Comparison of ENCODE assay signal across 8 cellular contexts in genomic region chr2:162123806-162124758, GRCh38. TPM values are rescaled to one million over a fixed set of nuclear protein-coding genes. Genes with fewer than 3 reads are reported as not detected.
DNase-seq lines count a peak whose midpoint lies in the region; ATAC-seq, FAIRE-seq and TF ChIP-seq lines count a peak whose summit lies in the region.

No MANE protein-coding gene starts in this region.

- H3K9me3 ChIP-seq in HepG2 (ENCODE audit: low read length), result no peaks in the 10 kb centered on the region

- H3K27ac Mint-ChIP-seq in activated naive CD8-positive, alpha-beta T cell treated with anti-CD3 and anti-CD28 coated beads, Interleukin-2, amount 10 ng/mL, durations not matched to agents 7 days and 5 days, result no peak overlapping the region
- no peak overlapping the region for H3K27ac Mint-ChIP-seq in activated naive CD8-positive, alpha-beta T cell treated with anti-CD3 and anti-CD28 coated beads for 36 hours
- no peak overlapping the region for H3K27ac Mint-ChIP-seq in T-helper 2 cell treated with Interferon-gamma antibody and Interleukin-4, amounts not matched to agents 5 μg/mL and 100 μg/mL, for 36 hours

- H3K4me1 Mint-ChIP-seq in activated naive CD8-positive, alpha-beta T cell treated with anti-CD3 and anti-CD28 coated beads, Interleukin-2, amount 10 ng/mL, durations not matched to agents 7 days and 5 days, result peaks cover 18% of the 10 kb centered on the region
- no peaks in the 10 kb centered on the region for H3K4me1 Mint-ChIP-seq in activated naive CD8-positive, alpha-beta T cell treated with anti-CD3 and anti-CD28 coated beads for 36 hours
- peaks cover 25% of the 10 kb centered on the region for H3K4me1 Mint-ChIP-seq in T-helper 2 cell treated with Interferon-gamma antibody and Interleukin-4, amounts not matched to agents 5 μg/mL and 100 μg/mL, for 36 hours (ENCODE audit: low read depth)

- TF ChIP-seq EP300 in HepG2 (IDR thresholded peaks at IDR 0.05; ENCODE audit: low read depth in 2 of 2, low read length in 2 of 2) (no peak), HepG2 (CRISPR knock-in tag; IDR thresholded peaks at IDR 0.05; ENCODE audit: borderline replicate concordance) (no peak)

- intact Hi-C loops in HepG2 (cut with micrococcal nuclease; ENCODE audit: unreplicated experiment), result loop anchor here (1.0 to 5.0 kb wide), 4 partner anchors 50 to 537 kb away; partner anchors contain the start of gene DPP4

- no TSS peak for BruUV-seq in HepG2 (replicated peaks; lab: Mats Ljungman, UMichigan)

- H3K9ac ChIP-seq in HepG2 (ENCODE audit: insufficient read depth, low read depth, low read length), result no peak overlapping the region

- H3K27me3 ChIP-seq in HepG2 (ENCODE audit: control insufficient read depth in 1 of 2, insufficient read depth in 2 of 2, low read length in 2 of 2), result no peaks in the 10 kb centered on the region; a peak in 1 of 5 replicates

- no peak for DNase-seq in activated naive CD8-positive, alpha-beta T cell treated with anti-CD3 and anti-CD28 coated beads, Interleukin-2, amount 10 ng/mL, durations not matched to agents 7 days and 5 days
- no peak for DNase-seq in activated naive CD8-positive, alpha-beta T cell treated with anti-CD3 and anti-CD28 coated beads for 36 hours
- DNase-seq in NCI-H774 (lab: John Stamatoyannopoulos, UW), result peak; percentile 38
- peak; percentile 39 for DNase-seq in cerebellum (ENCODE audit: low spot score)
- peak; percentile 69 for DNase-seq in HepG2 (ENCODE audit: low spot score)
- no peak for DNase-seq in activated effector memory CD4-positive, alpha-beta T cell treated with Interleukin-2 at 50 U/mL for 16 hours
- no peak for DNase-seq in T-helper 2 cell treated with Interferon-gamma antibody and Interleukin-4, amounts not matched to agents 5 μg/mL and 100 μg/mL, for 36 hours (ENCODE audit: low spot score)

- no peak overlapping the region for H3K4me3 Mint-ChIP-seq in activated naive CD8-positive, alpha-beta T cell treated with anti-CD3 and anti-CD28 coated beads, Interleukin-2, amount 10 ng/mL, durations not matched to agents 7 days and 5 days
- H3K4me3 Mint-ChIP-seq in activated naive CD8-positive, alpha-beta T cell treated with anti-CD3 and anti-CD28 coated beads for 36 hours, result no peak overlapping the region
- no peak overlapping the region for H3K4me3 Mint-ChIP-seq in T-helper 2 cell treated with Interferon-gamma antibody and Interleukin-4, amounts not matched to agents 5 μg/mL and 100 μg/mL, for 36 hours

- TF ChIP-seq CTCF in HepG2 (CRISPR knock-in tag; IDR thresholded peaks at IDR 0.05), result peak; percentile 76

- no peak for TF ChIP-seq POLR2A in HepG2 (IDR thresholded peaks at IDR 0.05; ENCODE audit: insufficient read depth in 1 of 2, low read depth in 2 of 2, low read length in 2 of 2)

- in situ Hi-C loops in HepG2 (cut with HindIII; ENCODE audit: extremely low pct_ligation_motif_present, low pct_unique_long_range_greater_than_20kb), result no loop called here

- no peak overlapping the region for H3K4me3 ChIP-seq in HepG2 (replicated peaks in 1 of 3; ENCODE audit: insufficient read depth in 1 of 3, low read depth in 2 of 3, low read length in 3 of 3)

- peaks cover 11% of the 10 kb centered on the region for H3K4me1 ChIP-seq in HepG2 (ENCODE audit: insufficient read depth, low read length)

- no peaks in the 10 kb centered on the region for H3K36me3 Mint-ChIP-seq in activated naive CD8-positive, alpha-beta T cell treated with anti-CD3 and anti-CD28 coated beads, Interleukin-2, amount 10 ng/mL, durations not matched to agents 7 days and 5 days
- no peaks in the 10 kb centered on the region for H3K36me3 Mint-ChIP-seq in activated naive CD8-positive, alpha-beta T cell treated with anti-CD3 and anti-CD28 coated beads for 36 hours
- H3K36me3 Mint-ChIP-seq in T-helper 2 cell treated with Interferon-gamma antibody and Interleukin-4, amounts not matched to agents 5 μg/mL and 100 μg/mL, for 36 hours (ENCODE audit: low read depth), result no peaks in the 10 kb centered on the region

- H2AFZ ChIP-seq in HepG2 (ENCODE audit: low read length), result no peak overlapping the region

- 9% methylated on average over 9 of the region's 9 CpGs for WGBS in HepG2 (ENCODE audit: low lambda C conversion rate)

- peak; percentile 80 for TF ChIP-seq RAD21 in HepG2 (CRISPR knock-in tag; IDR thresholded peaks at IDR 0.05)

- ATAC-seq in activated naive CD8-positive, alpha-beta T cell treated with anti-CD3 and anti-CD28 coated beads, Interleukin-2, amount 10 ng/mL, durations not matched to agents 7 days and 5 days (ENCODE audit: low read depth), result peak; percentile 68
- peak; percentile 57 for ATAC-seq in HG03354 (IDR thresholded peaks at IDR 0.05; ENCODE audit: poor library complexity, severe bottlenecking, unreplicated experiment)
- ATAC-seq in HepG2, result peak; percentile 70

- no peak overlapping the region for H3K27ac ChIP-seq in HepG2 (ENCODE audit: extremely low read length, insufficient read depth, low read length)

- H3K79me2 ChIP-seq in HepG2 (ENCODE audit: insufficient read depth, low read length), result no peaks in the 10 kb centered on the region

- no peaks in the 10 kb centered on the region for H3K27me3 Mint-ChIP-seq in activated naive CD8-positive, alpha-beta T cell treated with anti-CD3 and anti-CD28 coated beads, Interleukin-2, amount 10 ng/mL, durations not matched to agents 7 days and 5 days
- no peaks in the 10 kb centered on the region for H3K27me3 Mint-ChIP-seq in activated naive CD8-positive, alpha-beta T cell treated with anti-CD3 and anti-CD28 coated beads for 36 hours
- H3K27me3 Mint-ChIP-seq in T-helper 2 cell treated with Interferon-gamma antibody and Interleukin-4, amounts not matched to agents 5 μg/mL and 100 μg/mL, for 36 hours (ENCODE audit: low read depth), result peaks cover 8% of the 10 kb centered on the region

- no peak overlapping the region for H3K4me2 ChIP-seq in HepG2 (ENCODE audit: low read depth, low read length)

- POLR2A ChIA-PET in activated naive CD8-positive, alpha-beta T cell treated with anti-CD3 and anti-CD28 coated beads, Interleukin-2, amount 10 ng/mL, durations not matched to agents 7 days and 5 days (lab: Charles Lee), result interaction anchor here (1.4 kb wide), 1 partner anchor 49 kb away, joined by 3 read pairs; no protein-coding TSS in a partner anchor
- POLR2A ChIA-PET in HepG2 (lab: Yijun Ruan, JAX), result no interaction called here

- CTCF ChIA-PET in HepG2 (lab: Yijun Ruan, JAX; ENCODE audit: low intra/inter-chr PET ratio, low total read pairs), result interaction anchor here (1.0 to 3.4 kb wide), 5 partner anchors 33 to 537 kb away, joined by 3 to 63 read pairs (median 9); partner anchors contain the start of gene DPP4

- FAIRE-seq in HepG2 (lab: Jason Lieb, UNC), result peak; percentile 76

- no peaks in the 10 kb centered on the region for H3K36me3 ChIP-seq in HepG2 (replicated peaks in 1 of 2; ENCODE audit: control insufficient read depth in 1 of 2, insufficient read depth in 2 of 2, low read length in 2 of 2)

- no peaks in the 10 kb centered on the region for H3K9me3 Mint-ChIP-seq in activated naive CD8-positive, alpha-beta T cell treated with anti-CD3 and anti-CD28 coated beads, Interleukin-2, amount 10 ng/mL, durations not matched to agents 7 days and 5 days
- no peaks in the 10 kb centered on the region for H3K9me3 Mint-ChIP-seq in activated naive CD8-positive, alpha-beta T cell treated with anti-CD3 and anti-CD28 coated beads for 36 hours
- no peaks in the 10 kb centered on the region for H3K9me3 Mint-ChIP-seq in T-helper 2 cell treated with Interferon-gamma antibody and Interleukin-4, amounts not matched to agents 5 μg/mL and 100 μg/mL, for 36 hours

- no peaks in the 10 kb centered on the region for H4K20me1 ChIP-seq in HepG2 (ENCODE audit: insufficient read depth, low read length)

RNA-seq across cellular contexts. Expression of gene GCG, which starts 28.0 kb away (rescaled TPM):
- not detected for total RNA-seq in activated naive CD8-positive, alpha-beta T cell treated with anti-CD3 and anti-CD28 coated beads, Interleukin-2, amount 10 ng/mL, durations not matched to agents 7 days and 5 days
- not detected for total RNA-seq in activated naive CD8-positive, alpha-beta T cell treated with anti-CD3 and anti-CD28 coated beads for 36 hours
- not detected for total RNA-seq in cerebellum
- total RNA-seq in HepG2 (2016; rRNA removed; fragmentation: Illumina TruSeq; extraction: Trizol), result not detected in 2 replicates
- not detected in 2 replicates for total RNA-seq in HepG2 (2016; cell fraction: cytosol; rRNA removed; fragmentation: Illumina TruSeq; extraction: Trizol; ENCODE audit: low read depth)
- not detected in 2 replicates for total RNA-seq in HepG2 (2016; cell fraction: insoluble cytoplasmic fraction; rRNA removed; fragmentation: Illumina TruSeq; extraction: Trizol)
- total RNA-seq in HepG2 (2016; cell fraction: membrane; rRNA removed; fragmentation: Illumina TruSeq; extraction: Trizol), result not detected in 2 replicates
- not detected in 2 replicates for total RNA-seq in HepG2 (2016; cell fraction: nucleus; rRNA removed; fragmentation: Illumina TruSeq; extraction: Trizol)
- not detected in 2 replicates for polyA plus RNA-seq in HepG2 (2011; rRNA removed)
- polyA plus RNA-seq in HepG2 (2011; cell fraction: cytosol; rRNA removed), result not detected in 2 replicates
- not detected in 2 replicates for polyA plus RNA-seq in HepG2 (2011; cell fraction: nucleus; rRNA removed)
- polyA plus RNA-seq in HepG2 (2012), result not detected in 2 replicates
- polyA plus RNA-seq in HepG2 (2016; cell fraction: cytosol; fragmentation: Illumina TruSeq; extraction: Trizol; ENCODE audit: low read depth), result not detected in 2 replicates
- not detected in 2 replicates for polyA plus RNA-seq in HepG2 (2016; cell fraction: insoluble cytoplasmic fraction; fragmentation: Illumina TruSeq; extraction: Trizol; ENCODE audit: low read depth)
- polyA plus RNA-seq in HepG2 (2016; cell fraction: membrane; fragmentation: Illumina TruSeq; extraction: Trizol; ENCODE audit: low read depth), result not detected in 2 replicates
- polyA plus RNA-seq in HepG2 (2016; cell fraction: nucleus; fragmentation: Illumina TruSeq; extraction: Trizol; ENCODE audit: insufficient read depth, low read depth), result not detected in 2 replicates
- polyA minus RNA-seq in HepG2 (2011; rRNA and poly(A)+ RNA removed; ENCODE audit: low replicate concordance), result not detected in 2 replicates
- polyA minus RNA-seq in HepG2 (2011; cell fraction: cytosol; rRNA and poly(A)+ RNA removed), result not detected in 2 replicates
- polyA minus RNA-seq in HepG2 (2011; cell fraction: nucleus; rRNA and poly(A)+ RNA removed), result not detected in 2 replicates

RNA-seq across cellular contexts. Expression of gene DPP4, which starts 50.1 kb away (rescaled TPM):
- total RNA-seq in activated naive CD8-positive, alpha-beta T cell treated with anti-CD3 and anti-CD28 coated beads, Interleukin-2, amount 10 ng/mL, durations not matched to agents 7 days and 5 days, result 100 to 1,000 TPM; 101 to 107 TPM
- 10 to 100 TPM; 20.8 to 22.4 TPM for total RNA-seq in activated naive CD8-positive, alpha-beta T cell treated with anti-CD3 and anti-CD28 coated beads for 36 hours
- total RNA-seq in cerebellum (1.2 TPM), HepG2 (2016; rRNA removed; fragmentation: Illumina TruSeq; extraction: Trizol) (57.2 and 109 TPM in 2 replicates)
- total RNA-seq in HepG2 (2016; cell fraction: cytosol; rRNA removed; fragmentation: Illumina TruSeq; extraction: Trizol; ENCODE audit: low read depth), result 9.0 and 9.9 TPM in 2 replicates
- 54.8 and 107 TPM in 2 replicates for total RNA-seq in HepG2 (2016; cell fraction: insoluble cytoplasmic fraction; rRNA removed; fragmentation: Illumina TruSeq; extraction: Trizol)
- 22.6 and 24.7 TPM in 2 replicates for total RNA-seq in HepG2 (2016; cell fraction: membrane; rRNA removed; fragmentation: Illumina TruSeq; extraction: Trizol)
- total RNA-seq in HepG2 (2016; cell fraction: nucleus; rRNA removed; fragmentation: Illumina TruSeq; extraction: Trizol), result 123 and 147 TPM in 2 replicates
- 37.7 and 39.4 TPM in 2 replicates for polyA plus RNA-seq in HepG2 (2011; rRNA removed)
- polyA plus RNA-seq in HepG2 (2011; cell fraction: cytosol; rRNA removed), result 32.1 and 39.3 TPM in 2 replicates
- polyA plus RNA-seq in HepG2 (2011; cell fraction: nucleus; rRNA removed), result 35.3 and 41.8 TPM in 2 replicates
- 85.0 and 97.7 TPM in 2 replicates for polyA plus RNA-seq in HepG2 (2012)
- 7.7 and 8.0 TPM in 2 replicates for polyA plus RNA-seq in HepG2 (2016; cell fraction: cytosol; fragmentation: Illumina TruSeq; extraction: Trizol; ENCODE audit: low read depth)
- polyA plus RNA-seq in HepG2 (2016; cell fraction: insoluble cytoplasmic fraction; fragmentation: Illumina TruSeq; extraction: Trizol; ENCODE audit: low read depth), result 38.7 and 39.5 TPM in 2 replicates
- 14.9 and 16.9 TPM in 2 replicates for polyA plus RNA-seq in HepG2 (2016; cell fraction: membrane; fragmentation: Illumina TruSeq; extraction: Trizol; ENCODE audit: low read depth)
- 95.1 and 96.2 TPM in 2 replicates for polyA plus RNA-seq in HepG2 (2016; cell fraction: nucleus; fragmentation: Illumina TruSeq; extraction: Trizol; ENCODE audit: insufficient read depth, low read depth)
- 175 TPM in 1 of 2 replicates, not detected in the other for polyA minus RNA-seq in HepG2 (2011; rRNA and poly(A)+ RNA removed; ENCODE audit: low replicate concordance)
- 57.2 and 81.0 TPM in 2 replicates for polyA minus RNA-seq in HepG2 (2011; cell fraction: cytosol; rRNA and poly(A)+ RNA removed)
- 147 and 149 TPM in 2 replicates for polyA minus RNA-seq in HepG2 (2011; cell fraction: nucleus; rRNA and poly(A)+ RNA removed)

Comparison
In these comparisons a context has a peak if more than half of its experiments do, and no peak if none do; other contexts are left out.
1. DNase-seq: peak in NCI-H774 (single experiment), cerebellum (single experiment) and HepG2 (single experiment); none in activated naive CD8-positive, alpha-beta T cell treated with anti-CD3 and anti-CD28 coated beads, Interleukin-2, amount 10 ng/mL, durations not matched to agents 7 days and 5 days (single experiment), activated naive CD8-positive, alpha-beta T cell treated with anti-CD3 and anti-CD28 coated beads for 36 hours (single experiment), activated effector memory CD4-positive, alpha-beta T cell treated with Interleukin-2 at 50 U/mL for 16 hours (single experiment) and T-helper 2 cell treated with Interferon-gamma antibody and Interleukin-4, amounts not matched to agents 5 μg/mL and 100 μg/mL, for 36 hours (single experiment).
2. Peak in every context shown above with its lines, with median percentiles within 50 percentile points of each other: ATAC-seq.